Comparison of ENCODE assay signal across 9 cellular contexts in genomic region chr9:98215821-98216220, GRCh38. TPM values are rescaled to one million over a fixed set of nuclear protein-coding genes. Genes with fewer than 3 reads are reported as not detected.
A peak's percentile ranks its signal among the peaks of the same experiment; 100 is the strongest.
DNase-seq lines count a peak whose midpoint lies in the region; ATAC-seq and TF ChIP-seq lines count a peak whose summit lies in the region.
"Had no signal": no experiment of that assay in that cellular context is flagged by ENCODE, and none has a peak within 500 bp of the region (broad histone marks: within the 10 kb centered on the region; RNA-seq: fewer than 3 reads in every experiment).

No MANE protein-coding gene starts in this region.

- peak overlapping the region; percentile 74 for H2BK120ac ChIP-seq in IMR-90 (ENCODE audit: low read depth, low read length)

- no TSS peak for BruUV-seq in IMR-90 (replicated peaks; lab: Mats Ljungman, UMichigan)

- dilution Hi-C loops in IMR-90 (cut with HindIII; ENCODE audit: low sequenced_read_pairs, unreplicated experiment), result no loop called here

- H3K4me1 Mint-ChIP-seq in activated CD8-positive, alpha-beta memory T cell treated with anti-CD3 and anti-CD28 coated beads, Interleukin-2, amount 10 ng/mL, durations not matched to agents 7 days and 5 days, result peaks cover 13% of the 10 kb centered on the region

- peak; percentile 43 for ATAC-seq in IMR-90 (ENCODE audit: low read depth)
- ATAC-seq in mucosa of descending colon, result peak; percentile 56
- ATAC-seq in activated CD8-positive, alpha-beta memory T cell treated with anti-CD3 and anti-CD28 coated beads, Interleukin-2, amount 10 ng/mL, durations not matched to agents 7 days and 5 days, result no peak

- H2BK15ac ChIP-seq in IMR-90 (ENCODE audit: low read depth, low read length), result peak overlapping the region; percentile 37; the same call in 1 of the 3 replicates

- peak overlapping the region; percentile 25; the same call in 1 of the 2 replicates for H2AK5ac ChIP-seq in IMR-90 (ENCODE audit: low read depth, low read length)

- H3K27me3 Mint-ChIP-seq in activated CD8-positive, alpha-beta memory T cell treated with anti-CD3 and anti-CD28 coated beads, Interleukin-2, amount 10 ng/mL, durations not matched to agents 7 days and 5 days, result no peaks in the 10 kb centered on the region

- H3K9ac ChIP-seq in IMR-90 (ENCODE audit: low read depth, low read length), result no peak overlapping the region

- peak overlapping the region; percentile 54; the same call in 1 of the 2 replicates for H2BK20ac ChIP-seq in IMR-90 (ENCODE audit: low read depth, low read length)

- H2BK5ac ChIP-seq in IMR-90 (ENCODE audit: low read depth, low read length, poor library complexity, severe bottlenecking), result peak overlapping the region; percentile 48

- H3K79me1 ChIP-seq in IMR-90 (ENCODE audit: low read depth in 1 of 2, low read length in 2 of 2), result peaks cover 3 to 53% of the 10 kb centered on the region in 2 experiments

- H3K23ac ChIP-seq in IMR-90 (ENCODE audit: low read depth, low read length), result no peak overlapping the region

- in situ Hi-C loops in IMR-90 (cut with MboI; ENCODE audit: low sequenced_read_pairs), result no loop called here
- in situ Hi-C loops in brain microvascular endothelial cell (cut with HindIII; ENCODE audit: low pct_ligation_motif_present, low sequenced_read_pairs), result no loop called here

- no peak overlapping the region for H3K56ac ChIP-seq in IMR-90 (ENCODE audit: extremely low read depth, insufficient read depth, low read length)

- peak overlapping the region; percentile 21 for H2AK9ac ChIP-seq in IMR-90 (replicated peaks; ENCODE audit: low read depth, low read length, poor library complexity)

- POLR2A ChIA-PET in IMR-90 (lab: Charles Lee; ENCODE audit: unreplicated experiment), result interaction anchor here (0.6 kb wide), 1 partner anchor 368 kb away, joined by 3 read pairs; no protein-coding TSS in a partner anchor

- H4K5ac ChIP-seq in IMR-90 (ENCODE audit: low read depth, low read length), result peak overlapping the region; percentile 59; the same call in 1 of the 2 replicates

- no peak; the same call in 1 of the 2 replicates for TF ChIP-seq RAD21 in IMR-90 (IDR thresholded peaks at IDR 0.05; ENCODE audit: low read length)

- no peak overlapping the region for H3K4me3 ChIP-seq in IMR-90 (ENCODE audit: insufficient read depth, low read depth, low read length)
- H3K4me3 ChIP-seq in brain microvascular endothelial cell (ENCODE audit: low read depth, low read length), result no peak overlapping the region
- H3K4me3 ChIP-seq in mucosa of descending colon, result no peak overlapping the region

- H3K27ac ChIP-seq in IMR-90 (ENCODE audit: insufficient read depth, low read length), result no peak overlapping the region
- H3K27ac ChIP-seq in brain microvascular endothelial cell, result no peak overlapping the region

- H3K14ac ChIP-seq in IMR-90 (replicated peaks; ENCODE audit: low read depth, low read length), result peak overlapping the region; percentile 2; the same call in 1 of the 2 replicates

- TF ChIP-seq CTCF in IMR-90 (conservative IDR thresholded peaks at IDR 0.05; ENCODE audit: low read depth, low read length) (peak; percentile 32; the same call in 1 of the 2 replicates), brain microvascular endothelial cell (IDR thresholded peaks at IDR 0.05; ENCODE audit: low read depth, low read length, missing control alignments) (peak; percentile 64), mucosa of descending colon (IDR thresholded peaks at IDR 0.05) (no peak)

- no peak overlapping the region for H3K4me3 Mint-ChIP-seq in activated CD8-positive, alpha-beta memory T cell treated with anti-CD3 and anti-CD28 coated beads, Interleukin-2, amount 10 ng/mL, durations not matched to agents 7 days and 5 days

- H4K8ac ChIP-seq in IMR-90 (ENCODE audit: low read depth in 2 of 2, low read length in 2 of 2), result no peak overlapping the region

- peak overlapping the region; percentile 14 for H4K91ac ChIP-seq in IMR-90 (ENCODE audit: insufficient read depth, low read depth, low read length)

- DNase-seq in DMS 273 (lab: John Stamatoyannopoulos, UW; ENCODE audit: unreplicated experiment), result peak; percentile 34
- DNase-seq in DMS 273 treated with DMSO at 0.1 percent for 48 hours (lab: John Stamatoyannopoulos, UW), result no peak
- no peak for DNase-seq in IMR-90
- no peak for DNase-seq in brain microvascular endothelial cell
- DNase-seq in mucosa of descending colon, result peak in 1 of 3 donors; percentile 40
- no peak for DNase-seq in activated CD8-positive, alpha-beta memory T cell treated with anti-CD3 and anti-CD28 coated beads, Interleukin-2, amount 10 ng/mL, durations not matched to agents 7 days and 5 days
- DNase-seq in foreskin melanocyte, result no peak
- no peak for DNase-seq in mesenteric fat pad (ENCODE audit: low spot score)
- DNase-seq: NCI-H1694 treated with DMSO at 0.1 percent for 48 hours had no signal

- H3K36me3 ChIP-seq in IMR-90 (ENCODE audit: control insufficient read depth, insufficient read depth, low read length) (peaks cover 15% of the 10 kb centered on the region), brain microvascular endothelial cell (replicated peaks) (peaks cover 37% of the 10 kb centered on the region), mucosa of descending colon (ENCODE audit: low read depth) (peaks cover 3% of the 10 kb centered on the region)

- no peak overlapping the region for H3K4me2 ChIP-seq in IMR-90 (ENCODE audit: low read depth, low read length)

- intact Hi-C loops in IMR-90 (cut with micrococcal nuclease) (no loop called here), mucosa of descending colon (cut with DNase I, micrococcal nuclease) (no loop called here)

- H3K4ac ChIP-seq in IMR-90 (ENCODE audit: low read depth, low read length), result peak overlapping the region; percentile 87

- H3K27me3 ChIP-seq in IMR-90 (ENCODE audit: control insufficient read depth, insufficient read depth, low read length) (no peaks in the 10 kb centered on the region), brain microvascular endothelial cell (replicated peaks) (no peaks in the 10 kb centered on the region)

- WGBS in IMR-90 (ENCODE audit: extremely low coverage in 2 of 2, insufficient read length in 1 of 2), 2 experiments, result 93% methylated on average over 3 of the region's 9 CpGs; no CpG with 5 or more reads in 1 of the 2 experiments

- H3K27ac Mint-ChIP-seq in activated CD8-positive, alpha-beta memory T cell treated with anti-CD3 and anti-CD28 coated beads, Interleukin-2, amount 10 ng/mL, durations not matched to agents 7 days and 5 days, result no peak overlapping the region

- H3K4me1 ChIP-seq in IMR-90 (ENCODE audit: control insufficient read depth, insufficient read depth, low read length) (peaks cover 11% of the 10 kb centered on the region), mucosa of descending colon (ENCODE audit: low read depth) (no peaks in the 10 kb centered on the region)

- no peak for TF ChIP-seq POLR2A in IMR-90 (IDR thresholded peaks at IDR 0.05; ENCODE audit: low read depth, low read length)

- peaks cover 10% of the 10 kb centered on the region for H3K9me1 ChIP-seq in IMR-90 (ENCODE audit: insufficient read depth, low read length)

- H3K36me3 Mint-ChIP-seq in activated CD8-positive, alpha-beta memory T cell treated with anti-CD3 and anti-CD28 coated beads, Interleukin-2, amount 10 ng/mL, durations not matched to agents 7 days and 5 days, result no peaks in the 10 kb centered on the region

- H3K18ac ChIP-seq in IMR-90 (ENCODE audit: low read depth, low read length), result 0 out of 2 replicates have a peak overlapping the region, but pooled peaks have one; percentile 14

- no peaks in the 10 kb centered on the region for H4K20me1 ChIP-seq in IMR-90 (ENCODE audit: insufficient read depth, low read length)

- H3K9me3 Mint-ChIP-seq in activated CD8-positive, alpha-beta memory T cell treated with anti-CD3 and anti-CD28 coated beads, Interleukin-2, amount 10 ng/mL, durations not matched to agents 7 days and 5 days (ENCODE audit: low read depth), result no peaks in the 10 kb centered on the region

- CTCF ChIA-PET in IMR-90 (lab: Yijun Ruan, JAX), result interaction anchor here (0.6 to 0.8 kb wide), 2 partner anchors 12 to 272 kb away, joined by 3 read pairs; no protein-coding TSS in a partner anchor
- CTCF ChIA-PET in activated CD8-positive, alpha-beta memory T cell treated with anti-CD3 and anti-CD28 coated beads, Interleukin-2, amount 10 ng/mL, durations not matched to agents 7 days and 5 days (lab: Charles Lee), result interaction anchor here (0.8 kb wide), 1 partner anchor 10 kb away, joined by 3 read pairs; no protein-coding TSS in a partner anchor

- H3K9me3 ChIP-seq in IMR-90 (ENCODE audit: control insufficient read depth, insufficient read depth, low read length) (no peaks in the 10 kb centered on the region), mucosa of descending colon (no peaks in the 10 kb centered on the region)

- peak overlapping the region; percentile 6 for H2AFZ ChIP-seq in IMR-90 (replicated peaks; ENCODE audit: low read length, poor library complexity)

TF ChIP-seq in IMR-90, 13 proteins besides CTCF, POLR2A, EP300 and RAD21 (continues in another document):
- no peak for TF ChIP-seq NFE2L2 (IDR thresholded peaks at IDR 0.05; ENCODE audit: low read depth, low read length)
- TF ChIP-seq RCOR1 (IDR thresholded peaks at IDR 0.05; ENCODE audit: insufficient replicate concordance, low read length), result no peak
- TF ChIP-seq CHD1 (IDR thresholded peaks at IDR 0.05; ENCODE audit: low read depth, low read length), result no peak
- TF ChIP-seq SMC3 (IDR thresholded peaks at IDR 0.05; ENCODE audit: low read depth, low read length), result no peak
- no peak for TF ChIP-seq MXI1 (IDR thresholded peaks at IDR 0.05; ENCODE audit: borderline replicate concordance, low read depth, low read length)
- no peak for TF ChIP-seq MAFK (IDR thresholded peaks at IDR 0.05; ENCODE audit: low read depth, low read length)

RNA-seq across cellular contexts. Expression of gene CORO2A, which starts 23.4 kb away (rescaled TPM):
- 1.9 and 2.2 TPM in 2 replicates for total RNA-seq in IMR-90 (2012; rRNA removed)
- polyA plus RNA-seq in IMR-90 (2012; rRNA removed), result 1.9 and 2.2 TPM in 2 replicates
- 1.4 and 1.5 TPM in 2 replicates for polyA plus RNA-seq in IMR-90 (2012; cell fraction: cytosol; rRNA removed)
- polyA plus RNA-seq in IMR-90 (2012; cell fraction: nucleus; rRNA removed; ENCODE audit: low replicate concordance), result 1.2 and 1.6 TPM in 2 replicates
- 10 to 100 TPM; 25.8 to 56.1 (median 45.0) TPM for total RNA-seq in mucosa of descending colon
- 10 to 100 TPM in 1 of 2 experiments, 1 to 10 TPM in 1; 6.2 to 11.5 TPM for total RNA-seq in activated CD8-positive, alpha-beta memory T cell treated with anti-CD3 and anti-CD28 coated beads, Interleukin-2, amount 10 ng/mL, durations not matched to agents 7 days and 5 days
- 2.5 TPM for total RNA-seq in mesenteric fat pad

RNA-seq across cellular contexts. Expression of gene TBC1D2, which starts 39.6 kb away (rescaled TPM):
- total RNA-seq in IMR-90 (2012; rRNA removed) (35.6 and 36.9 TPM in 2 replicates), mucosa of descending colon (10 to 100 TPM; 19.5 to 33.5 (median 26.9) TPM), mesenteric fat pad (12.0 TPM)
- 62.7 and 75.3 TPM in 2 replicates for polyA plus RNA-seq in IMR-90 (2012; rRNA removed)
- polyA plus RNA-seq in IMR-90 (2012; cell fraction: cytosol; rRNA removed), result 64.9 and 68.1 TPM in 2 replicates
- polyA plus RNA-seq in IMR-90 (2012; cell fraction: nucleus; rRNA removed; ENCODE audit: low replicate concordance), result 82.5 and 192 TPM in 2 replicates
- total RNA-seq in activated CD8-positive, alpha-beta memory T cell treated with anti-CD3 and anti-CD28 coated beads, Interleukin-2, amount 10 ng/mL, durations not matched to agents 7 days and 5 days, result 1 to 10 TPM; 2.7 to 5.0 TPM
